ENCODE assay signal across 16 cellular contexts in genomic region chr9:100689635-100690034, GRCh38.
A peak's percentile ranks its signal among the peaks of the same experiment; 100 is the strongest.
DNase-seq lines count a peak whose midpoint lies in the region; ATAC-seq and TF ChIP-seq lines count a peak whose summit lies in the region.
"Had no signal": no experiment of that assay in that cellular context is flagged by ENCODE, and none has a peak within 500 bp of the region (broad histone marks: within the 10 kb centered on the region; RNA-seq: fewer than 3 reads in every experiment).

No MANE protein-coding gene starts in this region.

- H3K4me2 ChIP-seq in H9 (ENCODE audit: insufficient read depth, insufficient read length, low read length), result no peak overlapping the region

- H3K36me3 ChIP-seq in BE2C, result no peaks in the 10 kb centered on the region
- H3K36me3 ChIP-seq: vagina had no signal

- no peaks in the 10 kb centered on the region for H3K9me3 Mint-ChIP-seq in activated naive CD8-positive, alpha-beta T cell treated with anti-CD3 and anti-CD28 coated beads for 36 hours
- peaks cover 5 to 17% of the 10 kb centered on the region in 2 experiments; a peak in 3 of 5 replicates for H3K9me3 Mint-ChIP-seq in H9
- H3K9me3 Mint-ChIP-seq: activated B cell treated with CpG ODN at 0.5 μM for 24 hours; stimulated activated naive CD8-positive, alpha-beta T cell treated with anti-CD3 and anti-CD28 coated beads, Interleukin-15, Interleukin-2, amounts not matched to agents 100 ng/mL and 50 ng/mL, for 24 hours had no signal

- H3K36me3 Mint-ChIP-seq in activated naive CD8-positive, alpha-beta T cell treated with anti-CD3 and anti-CD28 coated beads for 36 hours, result no peaks in the 10 kb centered on the region
- peaks cover 0 to 14% (median 2%) of the 10 kb centered on the region in 3 experiments; a peak in 6 of 7 replicates for H3K36me3 Mint-ChIP-seq in H9 (ENCODE audit: insufficient read depth in 1 of 3, low read depth in 3 of 3)

- H3K4me3 Mint-ChIP-seq in activated naive CD8-positive, alpha-beta T cell treated with anti-CD3 and anti-CD28 coated beads for 36 hours, result no peak overlapping the region
- H3K4me3 Mint-ChIP-seq in H9, result no peak overlapping the region
- H3K4me3 Mint-ChIP-seq: activated B cell treated with CpG ODN at 0.5 μM for 24 hours; stimulated activated naive CD8-positive, alpha-beta T cell treated with anti-CD3 and anti-CD28 coated beads, Interleukin-15, Interleukin-2, amounts not matched to agents 100 ng/mL and 50 ng/mL, for 24 hours had no signal

- H2BK12ac ChIP-seq in H9 (ENCODE audit: insufficient read length, low read depth, low read length), result no peak overlapping the region

- no peak overlapping the region for H3K27ac Mint-ChIP-seq in activated naive CD8-positive, alpha-beta T cell treated with anti-CD3 and anti-CD28 coated beads for 36 hours
- H3K27ac Mint-ChIP-seq in H9, result no peak overlapping the region
- H3K27ac Mint-ChIP-seq: activated B cell treated with CpG ODN at 0.5 μM for 24 hours; stimulated activated naive CD8-positive, alpha-beta T cell treated with anti-CD3 and anti-CD28 coated beads, Interleukin-15, Interleukin-2, amounts not matched to agents 100 ng/mL and 50 ng/mL, for 24 hours had no signal

- no peak overlapping the region for H3K9ac ChIP-seq in H9 (ENCODE audit: extremely low read depth, insufficient read length, low read length)

- no peak overlapping the region for H4K91ac ChIP-seq in H9 (ENCODE audit: insufficient read length, low read depth, low read length)

- peak; percentile 55 for ATAC-seq in GM18520 (IDR thresholded peaks at IDR 0.05; ENCODE audit: unreplicated experiment)
- ATAC-seq in GM21528 (IDR thresholded peaks at IDR 0.05; ENCODE audit: low FRiP score, unreplicated experiment), result peak; percentile 63
- ATAC-seq in HG03378 (IDR thresholded peaks at IDR 0.05; ENCODE audit: unreplicated experiment), result peak; percentile 73

- no peak overlapping the region for H3K27ac ChIP-seq in H9 (ENCODE audit: insufficient read length, low read depth, low read length)
- H3K27ac ChIP-seq: vagina had no signal

- H3K27me3 ChIP-seq in BE2C, result no peaks in the 10 kb centered on the region
- no peaks in the 10 kb centered on the region for H3K27me3 ChIP-seq in H9 (ENCODE audit: insufficient read depth, low read length)
- H3K27me3 ChIP-seq: vagina had no signal

- no peak overlapping the region for H2BK5ac ChIP-seq in H9 (ENCODE audit: insufficient read length, low read length)

- H2BK15ac ChIP-seq in H9 (ENCODE audit: low read depth, low read length), result no peak overlapping the region

- peak; percentile 35 for DNase-seq in activated naive CD8-positive, alpha-beta T cell treated with anti-CD3 and anti-CD28 coated beads for 36 hours
- DNase-seq in NCI-H1930 (lab: John Stamatoyannopoulos, UW) (no peak), BE2C (no peak), H9 (no peak)
- DNase-seq in NK-92 treated with Interleukin-12 subunit alpha and Interleukin-12 subunit beta, amount 100 ng/mL, for 24 hours (lab: John Stamatoyannopoulos, UW), result no peak
- DNase-seq: activated B cell treated with CpG ODN at 0.5 μM for 24 hours; activated CD8-positive, alpha-beta memory T cell treated with anti-CD3 and anti-CD28 coated beads, Interleukin-2, amount 50 U/mL, for 48 hours; cerebellar nuclear complex; midbrain; NCI-H1105 treated with DMSO at 0.1 percent for 48 hours; occipital lobe had no signal

- H3K14ac ChIP-seq in H9 (ENCODE audit: insufficient read depth, low read length), result no peak overlapping the region

- no peaks in the 10 kb centered on the region for H4K20me1 ChIP-seq in H9 (ENCODE audit: control insufficient read depth, insufficient read depth, insufficient read length)

- no peak overlapping the region for H3T11ph ChIP-seq in H9 (ENCODE audit: low read length)

- no peaks in the 10 kb centered on the region for H3K23me2 ChIP-seq in H9 (ENCODE audit: insufficient read length, low read depth, low read length, poor library complexity, severe bottlenecking)

- H3K23ac ChIP-seq in H9 (ENCODE audit: insufficient read length, low read depth, low read length), result no peak overlapping the region

- no peak overlapping the region for H4K5ac ChIP-seq in H9 (ENCODE audit: insufficient read length, low read depth, low read length)

- H3K4ac ChIP-seq in H9 (ENCODE audit: low read depth, low read length), result no peak overlapping the region

- H3K9me3 ChIP-seq in BE2C (no peaks in the 10 kb centered on the region), H9 (ENCODE audit: control insufficient read depth, low read depth, low read length) (no peaks in the 10 kb centered on the region)
- H3K9me3 ChIP-seq: vagina had no signal

- no peaks in the 10 kb centered on the region for H3K79me2 ChIP-seq in H9 (ENCODE audit: insufficient read depth, low read length)

- H4K8ac ChIP-seq in H9 (replicated peaks; ENCODE audit: insufficient read length, low read depth, low read length), result no peak overlapping the region

- peaks cover 13% of the 10 kb centered on the region for H3K4me1 Mint-ChIP-seq in activated naive CD8-positive, alpha-beta T cell treated with anti-CD3 and anti-CD28 coated beads for 36 hours
- H3K4me1 Mint-ChIP-seq in H9, result peaks cover 14 to 21% of the 10 kb centered on the region in 2 experiments
- H3K4me1 Mint-ChIP-seq: activated B cell treated with CpG ODN at 0.5 μM for 24 hours had no signal

- H2BK20ac ChIP-seq in H9 (ENCODE audit: low read depth, low read length, poor library complexity, severe bottlenecking), result no peak overlapping the region

- H2AK5ac ChIP-seq in H9 (ENCODE audit: insufficient read length, low read length), result no peak overlapping the region

- H3K18ac ChIP-seq in H9 (ENCODE audit: insufficient read length, low read depth, low read length), result no peak overlapping the region

- no peak overlapping the region for H2BK120ac ChIP-seq in H9 (ENCODE audit: low read depth, low read length, poor library complexity, severe bottlenecking)

- H3K27me3 Mint-ChIP-seq in activated naive CD8-positive, alpha-beta T cell treated with anti-CD3 and anti-CD28 coated beads for 36 hours, result peaks cover 27% of the 10 kb centered on the region
- no peaks in the 10 kb centered on the region; the same call in 1 of the 2 replicates for H3K27me3 Mint-ChIP-seq in H9 (ENCODE audit: low read depth)

- H3K4me3 ChIP-seq in BE2C (ENCODE audit: low read depth, low read length), result no peak overlapping the region
- H3K4me3 ChIP-seq: vagina had no signal

- TF ChIP-seq CTCF in BE2C (IDR thresholded peaks at IDR 0.05; ENCODE audit: low read depth, low read length), result no peak
- TF ChIP-seq CTCF in H9 (conservative IDR thresholded peaks at IDR 0.05), result no peak

- H3K4me1 ChIP-seq in BE2C, result no peaks in the 10 kb centered on the region
- peaks cover 5% of the 10 kb centered on the region; the same call in 1 of the 2 replicates for H3K4me1 ChIP-seq in H9 (ENCODE audit: insufficient read depth, low read length)
- H3K4me1 ChIP-seq: vagina had no signal

- H2AFZ ChIP-seq in H9 (ENCODE audit: low read length), result no peak overlapping the region

- H3K56ac ChIP-seq in H9 (ENCODE audit: insufficient read length, low read depth, low read length), result no peak overlapping the region

- no peaks in the 10 kb centered on the region for H3K79me1 ChIP-seq in H9 (ENCODE audit: insufficient read depth, low read depth, low read length, poor library complexity, severe bottlenecking)

- no CpG with 5 or more reads among the region's 3 CpGs for WGBS in H9 (ENCODE audit: extremely low coverage, insufficient read length, low lambda C conversion rate)
